Comparison of ENCODE assay signal across 1 cellular context in the genomic region with DNA sequence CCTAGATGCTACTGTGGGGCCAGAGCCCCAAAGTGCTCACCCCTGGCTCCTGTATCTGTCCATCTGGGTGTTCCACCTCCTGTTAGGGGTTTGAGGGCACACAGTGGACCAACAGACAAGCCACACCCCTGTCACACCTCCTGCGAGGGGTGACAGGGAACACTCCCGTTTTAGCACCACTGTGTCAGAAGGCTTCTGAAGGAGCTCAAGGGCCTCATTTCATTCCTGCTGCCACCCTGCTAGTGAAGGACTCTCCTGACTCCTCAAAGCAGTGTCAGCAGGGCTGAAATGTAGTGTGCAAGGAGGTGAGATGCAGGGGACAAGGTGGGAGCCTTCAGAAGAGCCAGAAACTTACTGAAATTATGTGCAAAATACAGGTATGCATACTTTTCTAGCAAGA.
TF ChIP-seq lines count a peak whose summit lies in the region.

No MANE protein-coding gene starts in this region.

TF ChIP-seq in H1, 55 proteins besides CTCF, POLR2A, EP300 and RAD21 (continued from another document):
- no peak for TF ChIP-seq MAX (IDR thresholded peaks at IDR 0.05)
- no peak for TF ChIP-seq SIRT6 (IDR thresholded peaks at IDR 0.05; ENCODE audit: low read length)
- TF ChIP-seq YY1 (IDR thresholded peaks at IDR 0.05; ENCODE audit: low read depth, low read length) = no peak
- TF ChIP-seq BCL11A (IDR thresholded peaks at IDR 0.05; ENCODE audit: low read depth in 2 of 2, low read length in 2 of 2) = no peak
- no peak for TF ChIP-seq GTF2F1 (IDR thresholded peaks at IDR 0.05; ENCODE audit: borderline replicate concordance, low read depth, low read length)
- no peak for TF ChIP-seq CREB1 (IDR thresholded peaks at IDR 0.05)
- no peak for TF ChIP-seq TBP (IDR thresholded peaks at IDR 0.05; ENCODE audit: low read depth, low read length)
- TF ChIP-seq GABPA (IDR thresholded peaks at IDR 0.05; ENCODE audit: borderline replicate concordance, insufficient read depth, low read length) = no peak
- no peak for TF ChIP-seq SP4 (IDR thresholded peaks at IDR 0.05; ENCODE audit: low read length)
- no peak for TF ChIP-seq POU5F1 (IDR thresholded peaks at IDR 0.05; ENCODE audit: low read depth, low read length)
- no peak for TF ChIP-seq CHD1 (IDR thresholded peaks at IDR 0.05; ENCODE audit: low read depth, low read length)
- no peak for TF ChIP-seq SIN3A (conservative IDR thresholded peaks at IDR 0.05 in 1 of 2, IDR thresholded peaks at IDR 0.05 in 1 of 2; ENCODE audit: low read depth in 1 of 2, low read length in 2 of 2)
- TF ChIP-seq CHD7 (IDR thresholded peaks at IDR 0.05; ENCODE audit: insufficient replicate concordance, low read length) = no peak
